Comparison of ENCODE assay signal across 21 cellular contexts in genomic region chr5:150918613-150919012, GRCh38. TPM values are rescaled to one million over a fixed set of nuclear protein-coding genes. Genes with fewer than 3 reads are reported as not detected.
A peak's percentile ranks its signal among the peaks of the same experiment; 100 is the strongest.
DNase-seq lines count a peak whose midpoint lies in the region; ATAC-seq and TF ChIP-seq lines count a peak whose summit lies in the region.
"Had no signal": no experiment of that assay in that cellular context is flagged by ENCODE, and none has a peak within 500 bp of the region (broad histone marks: within the 10 kb centered on the region; RNA-seq: fewer than 3 reads in every experiment).

No MANE protein-coding gene starts in this region.

- H3K36me3 Mint-ChIP-seq in HFFc6 (ENCODE audit: low read depth) = peaks cover 15% of the 10 kb centered on the region
- peaks cover 2% of the 10 kb centered on the region for H3K36me3 Mint-ChIP-seq in mesothelial cell of epicardium
- peaks cover 5% of the 10 kb centered on the region for H3K36me3 Mint-ChIP-seq in endothelial cell (ENCODE audit: low read depth, unreplicated experiment)
- peaks cover 11 to 25% of the 10 kb centered on the region in 2 donors for H3K36me3 Mint-ChIP-seq in activated T-cell treated with anti-CD3 and anti-CD28 coated beads, Interleukin-2, amount 50 U/mL, for 72 hours (ENCODE audit: insufficient read depth in 2 of 2)

- ATAC-seq in activated T-cell treated with anti-CD3 and anti-CD28 coated beads, Interleukin-2, amount 50 U/mL, for 72 hours (replicated peaks in 1 of 2) = no peak
- no peak for ATAC-seq in GM21619 (IDR thresholded peaks at IDR 0.05; ENCODE audit: unreplicated experiment)
- ATAC-seq: activated naive CD4-positive, alpha-beta T cell treated with anti-CD3 and anti-CD28 coated beads, Interleukin-2, amount 50 U/mL, for 72 hours; GM23338; heart right ventricle; stimulated activated naive CD8-positive, alpha-beta T cell treated with anti-CD3 and anti-CD28 coated beads, Interleukin-15, Interleukin-2, amounts not matched to agents 100 U/mL and 50 U/mL, for 24 hours had no signal

- H3K4me3 Mint-ChIP-seq in HFFc6 (no peak overlapping the region), mesothelial cell of epicardium (no peak overlapping the region), endothelial cell (ENCODE audit: unreplicated experiment) (no peak overlapping the region)
- no peak overlapping the region for H3K4me3 Mint-ChIP-seq in activated T-cell treated with anti-CD3 and anti-CD28 coated beads, Interleukin-2, amount 50 U/mL, for 72 hours
- H3K4me3 Mint-ChIP-seq: activated CD4-positive, alpha-beta memory T cell treated with anti-CD3 and anti-CD28 coated beads for 36 hours; GM23338 had no signal

- DNase-seq in AG08395 (ENCODE audit: low spot score) (peak; percentile 32), HFFc6 (peak; percentile 85), amniotic stem cell (lab: John Stamatoyannopoulos, UW) (peak; percentile 8), kidney glomerular epithelial cell (lab: John Stamatoyannopoulos, UW) (peak; percentile 2), mesothelial cell of epicardium (ENCODE audit: low spot score in 2 of 2, unreplicated experiment in 2 of 2) (no peak), endothelial cell (ENCODE audit: low spot score) (no peak)
- DNase-seq in activated T-cell treated with anti-CD3 and anti-CD28 coated beads, Interleukin-2, amount 50 U/mL, for 72 hours = no peak
- DNase-seq: activated CD4-positive, alpha-beta memory T cell treated with anti-CD3 and anti-CD28 coated beads for 36 hours; activated T-cell treated with anti-CD3 and anti-CD28 coated beads, Interleukin-2, amount 50 U/mL, for 1 hour; brain microvascular endothelial cell; heart right ventricle; islet precursor cell; midbrain; NCI-H1105 treated with DMSO at 0.1 percent for 48 hours; NCI-H2171; NCI-H748 treated with DMSO at 0.1 percent for 48 hours; PC-9; stimulated activated naive CD8-positive, alpha-beta T cell treated with anti-CD3 and anti-CD28 coated beads, Interleukin-15, Interleukin-2, amounts not matched to agents 100 U/mL and 50 U/mL, for 24 hours had no signal

- H3K27me3 Mint-ChIP-seq in HFFc6 (ENCODE audit: insufficient read depth) (no peaks in the 10 kb centered on the region; the same call in 1 of the 2 replicates), mesothelial cell of epicardium (ENCODE audit: low read depth) (peaks cover 1% of the 10 kb centered on the region), endothelial cell (ENCODE audit: unreplicated experiment) (no peaks in the 10 kb centered on the region)
- H3K27me3 Mint-ChIP-seq in activated T-cell treated with anti-CD3 and anti-CD28 coated beads, Interleukin-2, amount 50 U/mL, for 72 hours (ENCODE audit: low read depth) = peaks cover 12% of the 10 kb centered on the region

- no peak for TF ChIP-seq CTCF in HFFc6 (IDR thresholded peaks at IDR 0.05)
- no peak for TF ChIP-seq CTCF in mesothelial cell of epicardium (IDR thresholded peaks at IDR 0.05; ENCODE audit: unreplicated experiment)
- no peak for TF ChIP-seq CTCF in endothelial cell (IDR thresholded peaks at IDR 0.05; ENCODE audit: unreplicated experiment)

- peaks cover 81% of the 10 kb centered on the region for H3K9me3 Mint-ChIP-seq in HFFc6
- peaks cover 72% of the 10 kb centered on the region for H3K9me3 Mint-ChIP-seq in mesothelial cell of epicardium
- H3K9me3 Mint-ChIP-seq in endothelial cell (ENCODE audit: unreplicated experiment) = peaks cover 16% of the 10 kb centered on the region
- H3K9me3 Mint-ChIP-seq in activated T-cell treated with anti-CD3 and anti-CD28 coated beads, Interleukin-2, amount 50 U/mL, for 72 hours = peaks cover 19 to 23% of the 10 kb centered on the region in 2 donors

- peaks cover 8% of the 10 kb centered on the region for H3K4me1 Mint-ChIP-seq in HFFc6 (ENCODE audit: low read depth)
- no peaks in the 10 kb centered on the region for H3K4me1 Mint-ChIP-seq in mesothelial cell of epicardium
- H3K4me1 Mint-ChIP-seq in endothelial cell (ENCODE audit: unreplicated experiment) = no peaks in the 10 kb centered on the region
- no peaks in the 10 kb centered on the region for H3K4me1 Mint-ChIP-seq in activated T-cell treated with anti-CD3 and anti-CD28 coated beads, Interleukin-2, amount 50 U/mL, for 72 hours (ENCODE audit: low read depth)
- H3K4me1 Mint-ChIP-seq: GM23338 had no signal

- peak overlapping the region; percentile 69 for H3K27ac Mint-ChIP-seq in HFFc6
- H3K27ac Mint-ChIP-seq in mesothelial cell of epicardium = no peak overlapping the region
- H3K27ac Mint-ChIP-seq in endothelial cell (ENCODE audit: unreplicated experiment) = no peak overlapping the region
- H3K27ac Mint-ChIP-seq in activated T-cell treated with anti-CD3 and anti-CD28 coated beads, Interleukin-2, amount 50 U/mL, for 72 hours = no peak overlapping the region
- H3K27ac Mint-ChIP-seq: activated CD4-positive, alpha-beta memory T cell treated with anti-CD3 and anti-CD28 coated beads for 36 hours; activated naive CD4-positive, alpha-beta T cell treated with anti-CD3 and anti-CD28 coated beads, Interleukin-2, amount 50 U/mL, for 72 hours; GM23338 had no signal

RNA-seq across cellular contexts. Expression of gene ZNF300, which starts 13.8 kb away (rescaled TPM):
- 1 to 10 TPM; 2.6 to 5.6 (median 4.6) TPM for total RNA-seq in HFFc6 (2021; fragmentation: NEBNext Ultra II Directional; extraction: Animal tissue kit (Norgen Biotek cat#: 25700))
- 14.0 to 15.6 TPM (median 14.6 TPM) in 3 replicates for total RNA-seq in mesothelial cell of epicardium
- 11.1 TPM for total RNA-seq in endothelial cell (ENCODE audit: unreplicated experiment)
- under 1 TPM; 0.44 to 0.79 TPM for total RNA-seq in activated T-cell treated with anti-CD3 and anti-CD28 coated beads, Interleukin-2, amount 50 U/mL, for 72 hours

Comparison
In these comparisons a context has a peak if more than half of its experiments do, and no peak if none do; other contexts are left out.
1. DNase-seq: peak in AG08395 (single experiment), HFFc6 (single experiment), amniotic stem cell (single experiment) and kidney glomerular epithelial cell (single experiment); none in mesothelial cell of epicardium (0 of 2), endothelial cell (single experiment) and activated T-cell treated with anti-CD3 and anti-CD28 coated beads, Interleukin-2, amount 50 U/mL, for 72 hours (0 of 2).